ENCODE assay signal across 1 cellular context in genomic region chr14:21192447-21192822, GRCh38.
TF ChIP-seq lines count a peak whose summit lies in the region.

No MANE protein-coding gene starts in this region.

TF ChIP-seq in A549, 52 proteins besides CTCF, POLR2A, EP300 and RAD21 (continued from another document):
- TF ChIP-seq E2F6 (IDR thresholded peaks at IDR 0.05; ENCODE audit: borderline replicate concordance, low read depth) = no peak
- TF ChIP-seq ELK1 (IDR thresholded peaks at IDR 0.05; ENCODE audit: low read depth, low read length) = no peak
- no peak for TF ChIP-seq JUNB (IDR thresholded peaks at IDR 0.05)
- TF ChIP-seq BHLHE40 (IDR thresholded peaks at IDR 0.05; ENCODE audit: low read depth, low read length) = no peak
